Comparison of ENCODE assay signal across 12 cellular contexts in the genomic region with DNA sequence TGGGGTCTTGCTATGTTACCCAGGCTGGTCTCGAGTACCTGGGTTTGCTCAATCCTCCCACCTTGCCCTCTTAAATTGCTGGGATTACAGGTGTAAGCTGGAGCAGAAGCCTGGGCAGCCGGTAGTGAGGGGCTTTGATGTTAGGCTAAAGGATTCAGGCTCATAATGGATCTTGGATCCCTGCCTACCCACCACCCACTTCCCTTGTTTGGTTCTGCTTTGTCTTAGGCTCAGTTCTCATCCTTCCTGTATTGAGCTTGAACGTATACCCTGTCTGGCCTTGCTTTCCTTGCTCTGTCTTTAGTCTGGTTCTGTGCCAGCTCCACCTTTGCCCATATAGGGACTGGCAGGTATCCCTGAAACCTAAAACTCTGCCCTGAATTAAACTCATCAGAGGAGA. TPM values are rescaled to one million over a fixed set of nuclear protein-coding genes. Genes with fewer than 3 reads are reported as not detected.
DNase-seq lines count a peak whose midpoint lies in the region; ATAC-seq, FAIRE-seq and TF ChIP-seq lines count a peak whose summit lies in the region.
"Had no signal": no experiment of that assay in that cellular context is flagged by ENCODE, and none has a peak within 500 bp of the region (broad histone marks: within the 10 kb centered on the region; RNA-seq: fewer than 3 reads in every experiment).

No MANE protein-coding gene starts in this region.

- peak overlapping the region; percentile 87 for H3K4me2 ChIP-seq in Loucy (ENCODE audit: low read depth, low read length, poor library complexity, severe bottlenecking)

- H2AFZ ChIP-seq in Loucy (ENCODE audit: low read length) = no peak overlapping the region

- H3K4me3 Mint-ChIP-seq in activated CD8-positive, alpha-beta T cell treated with anti-CD3 and anti-CD28 coated beads, Interleukin-2, amount 10 ng/mL, durations not matched to agents 7 days and 5 days = peak overlapping the region; percentile 86
- peak overlapping the region; percentile 99 to 100 (median 99) for H3K4me3 Mint-ChIP-seq in nephron

- peak overlapping the region; percentile 73 for H3K27ac Mint-ChIP-seq in activated CD8-positive, alpha-beta T cell treated with anti-CD3 and anti-CD28 coated beads, Interleukin-2, amount 10 ng/mL, durations not matched to agents 7 days and 5 days
- H3K27ac Mint-ChIP-seq in nephron = peak overlapping the region; percentile 28 to 52 (median 48)

- intact Hi-C loops in heart left ventricle (cut with DNase I) = loop anchor here in 6 of 10 donors (5.0 to 10.0 kb wide), 3 partner anchors 182 to 280 kb away; no protein-coding TSS in a partner anchor

- peak overlapping the region; percentile 98 for H3K9ac ChIP-seq in Loucy (ENCODE audit: low read depth, low read length, poor library complexity, severe bottlenecking)

- CTCF ChIA-PET in activated CD8-positive, alpha-beta T cell treated with anti-CD3 and anti-CD28 coated beads, Interleukin-2, amount 10 ng/mL, durations not matched to agents 7 days and 5 days (lab: Charles Lee) = interaction anchor here (1.2 to 8.3 kb wide), 6 partner anchors 9 to 179 kb away, joined by 3 to 94 read pairs (median 8); partner anchors contain the start of gene SCAMP5

- H3K27me3 Mint-ChIP-seq in activated CD8-positive, alpha-beta T cell treated with anti-CD3 and anti-CD28 coated beads, Interleukin-2, amount 10 ng/mL, durations not matched to agents 7 days and 5 days (ENCODE audit: low read depth) = no peaks in the 10 kb centered on the region
- H3K27me3 Mint-ChIP-seq in nephron (ENCODE audit: low read depth) = no peaks in the 10 kb centered on the region

- no peaks in the 10 kb centered on the region for H3K27me3 ChIP-seq in Loucy (ENCODE audit: insufficient read depth, low read length, poor library complexity, severe bottlenecking)
- no peaks in the 10 kb centered on the region for H3K27me3 ChIP-seq in heart left ventricle

- H4K20me1 ChIP-seq in Loucy (ENCODE audit: insufficient read depth, low read length, poor library complexity, severe bottlenecking) = peaks cover 3% of the 10 kb centered on the region

- H3K9me3 ChIP-seq in Loucy (ENCODE audit: insufficient read depth, low read depth, low read length) = no peaks in the 10 kb centered on the region
- H3K9me3 ChIP-seq in heart left ventricle = no peaks in the 10 kb centered on the region

- no peaks in the 10 kb centered on the region for H3K9me2 ChIP-seq in Loucy (replicated peaks; ENCODE audit: low read depth, low read length)

- H3K79me2 ChIP-seq in Loucy (ENCODE audit: insufficient read depth, low read length) = peaks cover 19% of the 10 kb centered on the region

- H3K4me1 ChIP-seq in Loucy (ENCODE audit: insufficient read depth, low read length, poor library complexity, severe bottlenecking) (peaks cover 23% of the 10 kb centered on the region), heart left ventricle (peaks cover 6 to 46% (median 25%) of the 10 kb centered on the region in 12 donors)

- peaks cover 34% of the 10 kb centered on the region for H3K4me1 Mint-ChIP-seq in activated CD8-positive, alpha-beta T cell treated with anti-CD3 and anti-CD28 coated beads, Interleukin-2, amount 10 ng/mL, durations not matched to agents 7 days and 5 days (ENCODE audit: low read depth)
- H3K4me1 Mint-ChIP-seq in nephron = peaks cover 20% of the 10 kb centered on the region

- no peaks in the 10 kb centered on the region for H3K9me3 Mint-ChIP-seq in activated CD8-positive, alpha-beta T cell treated with anti-CD3 and anti-CD28 coated beads, Interleukin-2, amount 10 ng/mL, durations not matched to agents 7 days and 5 days (ENCODE audit: insufficient read depth)
- no peaks in the 10 kb centered on the region for H3K9me3 Mint-ChIP-seq in nephron

- POLR2A ChIA-PET in activated CD8-positive, alpha-beta T cell treated with anti-CD3 and anti-CD28 coated beads, Interleukin-2, amount 10 ng/mL, durations not matched to agents 7 days and 5 days (lab: Charles Lee) = interaction anchor here (1.0 to 1.1 kb wide), 4 partner anchors 12 to 178 kb away, joined by 3 to 7 read pairs (median 4); no protein-coding TSS in a partner anchor

- H3K36me3 ChIP-seq in Loucy (ENCODE audit: insufficient read depth, low read length) = no peaks in the 10 kb centered on the region
- H3K36me3 ChIP-seq in heart left ventricle = peaks cover 0 to 7% (median 0%) of the 10 kb centered on the region in 9 donors

- no peak for ATAC-seq in activated CD8-positive, alpha-beta T cell treated with anti-CD3 and anti-CD28 coated beads, Interleukin-2, amount 10 ng/mL, durations not matched to agents 7 days and 5 days
- ATAC-seq in heart left ventricle = no peak

- H3K4me3 ChIP-seq in Loucy (ENCODE audit: low read length, poor library complexity, severe bottlenecking) = peak overlapping the region; percentile 87
- H3K4me3 ChIP-seq in heart left ventricle = no peak overlapping the region

- no peak for FAIRE-seq in frontal cortex (lab: Jason Lieb, UNC)
- FAIRE-seq: GM19239, keratinocyte, urothelium cell line had no signal

- 54 to 67% (median 61%) methylated on average over 3 of the region's 3 CpGs for WGBS in heart left ventricle, 4 donors

- H3F3A ChIP-seq in Loucy (ENCODE audit: low read depth) = no peaks in the 10 kb centered on the region

- DNase-seq in NOMO-1 (lab: John Stamatoyannopoulos, UW; ENCODE audit: unreplicated experiment in 2 of 2) (peak; percentile 29 to 30), NOMO-1 treated with DMSO at 0.1 percent for 48 hours (lab: John Stamatoyannopoulos, UW; ENCODE audit: unreplicated experiment) (no peak), heart left ventricle (no peak), frontal cortex (ENCODE audit: low spot score in 2 of 2) (no peak), COR-L47 (lab: John Stamatoyannopoulos, UW) (no peak)
- no peak for DNase-seq in activated CD8-positive, alpha-beta T cell treated with anti-CD3 and anti-CD28 coated beads, Interleukin-2, amount 10 ng/mL, durations not matched to agents 7 days and 5 days
- DNase-seq: T1000 had no signal

- TF ChIP-seq CTCF in Loucy (conservative IDR thresholded peaks at IDR 0.05; ENCODE audit: low read length) = no peak
- TF ChIP-seq CTCF in nephron (IDR thresholded peaks at IDR 0.05; ENCODE audit: unreplicated experiment in 3 of 3) = no peak
- TF ChIP-seq CTCF in heart left ventricle (IDR thresholded peaks at IDR 0.05) = no peak

- H3K27ac ChIP-seq in heart left ventricle = peak overlapping the region in 1 of 12 donors; percentile 40

- TF ChIP-seq POLR2A in heart left ventricle (IDR thresholded peaks at IDR 0.05) = no peak

- H3K36me3 Mint-ChIP-seq in activated CD8-positive, alpha-beta T cell treated with anti-CD3 and anti-CD28 coated beads, Interleukin-2, amount 10 ng/mL, durations not matched to agents 7 days and 5 days (ENCODE audit: low read depth) = peaks cover 11% of the 10 kb centered on the region
- H3K36me3 Mint-ChIP-seq in nephron (ENCODE audit: low read depth) = no peaks in the 10 kb centered on the region

RNA-seq across cellular contexts. Expression of gene PPCDC, which starts 1.7 kb away (rescaled TPM):
- total RNA-seq in activated CD8-positive, alpha-beta T cell treated with anti-CD3 and anti-CD28 coated beads, Interleukin-2, amount 10 ng/mL, durations not matched to agents 7 days and 5 days = 10 to 100 TPM; 27.3 to 29.1 TPM
- total RNA-seq in heart left ventricle (10 to 100 TPM in 2 of 9 donors, 1 to 10 TPM in 7; 3.6 to 13.0 (median 4.9) TPM), frontal cortex (3.7 TPM)
- 1 to 10 TPM; 8.2 to 9.3 TPM for polyA plus RNA-seq in heart left ventricle

RNA-seq across cellular contexts. Expression of gene SCAMP5, which starts 29.7 kb away (rescaled TPM):
- total RNA-seq in activated CD8-positive, alpha-beta T cell treated with anti-CD3 and anti-CD28 coated beads, Interleukin-2, amount 10 ng/mL, durations not matched to agents 7 days and 5 days = 1 to 10 TPM; 1.1 TPM
- total RNA-seq in heart left ventricle = 1 to 10 TPM; 1.7 to 7.1 (median 4.2) TPM
- 1 to 10 TPM in 1 of 2 donors, under 1 TPM in 1; 0.91 to 7.4 TPM for polyA plus RNA-seq in heart left ventricle
- 42.8 TPM for total RNA-seq in frontal cortex

Comparison
In these comparisons a context has a peak if more than half of its experiments do, and no peak if none do; other contexts are left out.
1. DNase-seq: peak in NOMO-1 (2 of 2); none in NOMO-1 treated with DMSO at 0.1 percent for 48 hours (single experiment), activated CD8-positive, alpha-beta T cell treated with anti-CD3 and anti-CD28 coated beads, Interleukin-2, amount 10 ng/mL, durations not matched to agents 7 days and 5 days (single experiment), heart left ventricle (0 of 5), frontal cortex (0 of 2) and COR-L47 (single experiment).